10 cellular contexts compared by ENCODE assay signal in genomic region chr18:11512096-11513030, GRCh38.
DNase-seq lines count a peak whose midpoint lies in the region; ATAC-seq, FAIRE-seq and TF ChIP-seq lines count a peak whose summit lies in the region.
"Had no signal": no experiment of that assay in that cellular context is flagged by ENCODE, and none has a peak within 500 bp of the region (broad histone marks: within the 10 kb centered on the region; RNA-seq: fewer than 3 reads in every experiment).

No MANE protein-coding gene starts in this region.

- no peaks in the 10 kb centered on the region for H3K9me3 Mint-ChIP-seq in CD4-positive, alpha-beta T cell
- H3K9me3 Mint-ChIP-seq in activated naive CD8-positive, alpha-beta T cell treated with anti-CD3 and anti-CD28 coated beads for 36 hours, result peaks cover 2% of the 10 kb centered on the region

- H2AFZ ChIP-seq in MM.1S (ENCODE audit: low read length) (no peak overlapping the region), Karpas-422 (ENCODE audit: low read length) (no peak overlapping the region)

- FAIRE-seq in GM18507 (lab: Jason Lieb, UNC), result peak; percentile 52

- H3K4me3 ChIP-seq in AG04450 (ENCODE audit: low read depth, low read length) (no peak overlapping the region), MM.1S (ENCODE audit: low read length) (peak overlapping the region; percentile 25; the same call in 1 of the 2 replicates), Karpas-422 (ENCODE audit: low read length) (no peak overlapping the region)

- TF ChIP-seq CTCF in AG04450 (IDR thresholded peaks at IDR 0.05; ENCODE audit: low read depth, low read length), result peak; percentile 38; the same call in 1 of the 2 replicates
- TF ChIP-seq CTCF in MM.1S (IDR thresholded peaks at IDR 0.05; ENCODE audit: low read length), result peak; percentile 65
- TF ChIP-seq CTCF in CD4-positive, alpha-beta T cell (IDR thresholded peaks at IDR 0.05), result no peak

- H3K79me2 ChIP-seq in MM.1S (ENCODE audit: low read length) (no peaks in the 10 kb centered on the region), Karpas-422 (ENCODE audit: low read length) (no peaks in the 10 kb centered on the region)

- H3K4me1 ChIP-seq in MM.1S (ENCODE audit: low read length), result peaks cover 20% of the 10 kb centered on the region
- H3K4me1 ChIP-seq in Karpas-422 (ENCODE audit: low read length), result no peaks in the 10 kb centered on the region

- H3K36me3 Mint-ChIP-seq in CD4-positive, alpha-beta T cell (ENCODE audit: low read depth), result no peaks in the 10 kb centered on the region
- no peaks in the 10 kb centered on the region for H3K36me3 Mint-ChIP-seq in activated naive CD8-positive, alpha-beta T cell treated with anti-CD3 and anti-CD28 coated beads for 36 hours

- H3K9me2 ChIP-seq in MM.1S (replicated peaks; ENCODE audit: insufficient read depth, low read length) (no peaks in the 10 kb centered on the region), Karpas-422 (replicated peaks; ENCODE audit: insufficient read depth, low read length) (no peaks in the 10 kb centered on the region)

- no peaks in the 10 kb centered on the region for H4K20me1 ChIP-seq in MM.1S (ENCODE audit: insufficient read depth, low read length)
- H4K20me1 ChIP-seq in Karpas-422 (ENCODE audit: insufficient read depth, low read depth, low read length), result no peaks in the 10 kb centered on the region

- no peak for ATAC-seq in CD4-positive, alpha-beta T cell (ENCODE audit: poor library complexity)
- no peak for ATAC-seq in stimulated activated naive CD8-positive, alpha-beta T cell treated with anti-CD3 and anti-CD28 coated beads, Interleukin-15, Interleukin-2, amounts not matched to agents 100 U/mL and 50 U/mL, for 24 hours

- H3K27ac ChIP-seq in AG04450 (ENCODE audit: low read depth, low read length), result no peak overlapping the region
- peak overlapping the region; percentile 38; the same call in 1 of the 2 replicates for H3K27ac ChIP-seq in MM.1S (ENCODE audit: low read length)
- no peak overlapping the region for H3K27ac ChIP-seq in Karpas-422 (ENCODE audit: low read length)
- H3K27ac ChIP-seq in CD4-positive, alpha-beta T cell (ENCODE audit: low read depth, low read length), result no peak overlapping the region
- H3K27ac ChIP-seq: epithelial cell of prostate had no signal

- H3K9me3 ChIP-seq in AG04450 (ENCODE audit: control insufficient read depth, insufficient read depth, low read length) (no peaks in the 10 kb centered on the region), MM.1S (replicated peaks; ENCODE audit: insufficient read depth, low read length) (no peaks in the 10 kb centered on the region), Karpas-422 (ENCODE audit: low read length) (no peaks in the 10 kb centered on the region)
- H3K9me3 ChIP-seq in CD4-positive, alpha-beta T cell (ENCODE audit: control insufficient read depth, low read length), result no peaks in the 10 kb centered on the region

- H3K36me3 ChIP-seq in MM.1S (replicated peaks; ENCODE audit: insufficient read depth, low read length), result no peaks in the 10 kb centered on the region
- H3K36me3 ChIP-seq in Karpas-422 (ENCODE audit: insufficient read depth, low read length), result no peaks in the 10 kb centered on the region

- H3K9ac ChIP-seq in MM.1S (ENCODE audit: low read length) (no peak overlapping the region), Karpas-422 (ENCODE audit: low read length) (no peak overlapping the region)

- no peaks in the 10 kb centered on the region for H3K27me3 Mint-ChIP-seq in CD4-positive, alpha-beta T cell
- peaks cover 4% of the 10 kb centered on the region for H3K27me3 Mint-ChIP-seq in activated naive CD8-positive, alpha-beta T cell treated with anti-CD3 and anti-CD28 coated beads for 36 hours

- H3F3A ChIP-seq in MM.1S (ENCODE audit: insufficient read depth, low read length), result peaks cover 11% of the 10 kb centered on the region

- POLR2A ChIA-PET in AG04450 (lab: Yijun Ruan, JAX), result no interaction called here
- POLR2A ChIA-PET in CD4-positive, alpha-beta T cell (lab: Charles Lee), result no interaction called here

- H3K27ac Mint-ChIP-seq in CD4-positive, alpha-beta T cell, result no peak overlapping the region
- H3K27ac Mint-ChIP-seq in activated naive CD8-positive, alpha-beta T cell treated with anti-CD3 and anti-CD28 coated beads for 36 hours, result no peak overlapping the region

- H3K27me3 ChIP-seq in AG04450 (ENCODE audit: control insufficient read depth, insufficient read depth, low read length), result no peaks in the 10 kb centered on the region
- peaks cover 7% of the 10 kb centered on the region; the same call in 1 of the 2 replicates for H3K27me3 ChIP-seq in MM.1S (replicated peaks; ENCODE audit: insufficient read depth, low read length)
- no peaks in the 10 kb centered on the region for H3K27me3 ChIP-seq in Karpas-422 (ENCODE audit: low read length)
- no peaks in the 10 kb centered on the region for H3K27me3 ChIP-seq in CD4-positive, alpha-beta T cell (ENCODE audit: control insufficient read depth, insufficient read depth, low read length)

- DNase-seq in AG04450 (ENCODE audit: low read depth, low spot score) (no peak), GM18507 (ENCODE audit: extremely low spot score, insufficient read length, low read depth) (no peak), MM.1S (peak; percentile 56), fibroblast of peridontal ligament (ENCODE audit: extremely low read depth) (peak; percentile 65), Karpas-422 (no peak)
- no peak for DNase-seq in CD4-positive, alpha-beta T cell
- DNase-seq in activated naive CD8-positive, alpha-beta T cell treated with anti-CD3 and anti-CD28 coated beads for 36 hours, result no peak
- DNase-seq in stimulated activated naive CD8-positive, alpha-beta T cell treated with anti-CD3 and anti-CD28 coated beads, Interleukin-15, Interleukin-2, amounts not matched to agents 100 U/mL and 50 U/mL, for 24 hours, result no peak
- DNase-seq: activated CD4-positive, alpha-beta T cell treated with anti-CD3 and anti-CD28 coated beads for 4 hours had no signal

- no peaks in the 10 kb centered on the region for H3K4me1 Mint-ChIP-seq in CD4-positive, alpha-beta T cell (ENCODE audit: low read depth)
- H3K4me1 Mint-ChIP-seq in activated naive CD8-positive, alpha-beta T cell treated with anti-CD3 and anti-CD28 coated beads for 36 hours, result peaks cover 6% of the 10 kb centered on the region

- no peak overlapping the region for H3K4me3 Mint-ChIP-seq in CD4-positive, alpha-beta T cell
- H3K4me3 Mint-ChIP-seq in activated naive CD8-positive, alpha-beta T cell treated with anti-CD3 and anti-CD28 coated beads for 36 hours, result no peak overlapping the region

- H3K4me2 ChIP-seq in MM.1S (ENCODE audit: low read depth, low read length) (peak overlapping the region; percentile 53), Karpas-422 (ENCODE audit: low read depth, low read length, poor library complexity, severe bottlenecking) (no peak overlapping the region)

- intact Hi-C loops in CD4-positive, alpha-beta T cell (cut with DNase I, micrococcal nuclease), result no loop called here

- CTCF ChIA-PET in AG04450 (lab: Charles Lee), result interaction anchor here (0.7 to 1.3 kb wide), 6 partner anchors 9 to 202 kb away, joined by 3 to 12 read pairs (median 4); no protein-coding TSS in a partner anchor
- CTCF ChIA-PET in CD4-positive, alpha-beta T cell (lab: Charles Lee), result interaction anchor here (1.3 kb wide), 1 partner anchor 10 kb away, joined by 4 read pairs; no protein-coding TSS in a partner anchor

Comparison
In these comparisons a context has a peak if more than half of its experiments do, and no peak if none do; other contexts are left out.
1. DNase-seq: peak in MM.1S (single experiment) and fibroblast of peridontal ligament (single experiment); none in AG04450 (single experiment), GM18507 (single experiment), Karpas-422 (single experiment), CD4-positive, alpha-beta T cell (0 of 10), activated naive CD8-positive, alpha-beta T cell treated with anti-CD3 and anti-CD28 coated beads for 36 hours (single experiment) and stimulated activated naive CD8-positive, alpha-beta T cell treated with anti-CD3 and anti-CD28 coated beads, Interleukin-15, Interleukin-2, amounts not matched to agents 100 U/mL and 50 U/mL, for 24 hours (single experiment).